1 cellular context compared by ENCODE assay signal in genomic region chr6:88248709-88249321, GRCh38.
TF ChIP-seq lines count a peak whose summit lies in the region.

No MANE protein-coding gene starts in this region.

TF ChIP-seq in K562, 482 proteins besides CTCF, POLR2A, EP300 and RAD21 (continued from another document and continues in another):
- 0 out of 2 replicates have a peak, but pooled peaks have one; percentile 27 for TF ChIP-seq JUND (IDR thresholded peaks at IDR 0.05; ENCODE audit: borderline replicate concordance, low read depth, low read length)
- TF ChIP-seq JUND (tag; IDR thresholded peaks at IDR 0.05; ENCODE audit: borderline replicate concordance, low read depth, low read length), result no peak
- TF ChIP-seq ZNF436 (CRISPR knock-in tag; IDR thresholded peaks at IDR 0.05), result no peak
- TF ChIP-seq, protein P1, sequence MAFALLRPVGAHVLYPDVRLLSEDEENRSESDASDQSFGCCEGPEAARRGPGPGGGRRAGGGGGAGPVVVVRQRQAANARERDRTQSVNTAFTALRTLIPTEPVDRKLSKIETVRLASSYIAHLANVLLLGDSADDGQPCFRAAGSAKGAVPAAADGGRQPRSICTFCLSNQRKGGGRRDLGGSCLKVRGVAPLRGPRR (CRISPR knock-in tag; IDR thresholded peaks at IDR 0.05), result no peak
- TF ChIP-seq, protein P2, sequence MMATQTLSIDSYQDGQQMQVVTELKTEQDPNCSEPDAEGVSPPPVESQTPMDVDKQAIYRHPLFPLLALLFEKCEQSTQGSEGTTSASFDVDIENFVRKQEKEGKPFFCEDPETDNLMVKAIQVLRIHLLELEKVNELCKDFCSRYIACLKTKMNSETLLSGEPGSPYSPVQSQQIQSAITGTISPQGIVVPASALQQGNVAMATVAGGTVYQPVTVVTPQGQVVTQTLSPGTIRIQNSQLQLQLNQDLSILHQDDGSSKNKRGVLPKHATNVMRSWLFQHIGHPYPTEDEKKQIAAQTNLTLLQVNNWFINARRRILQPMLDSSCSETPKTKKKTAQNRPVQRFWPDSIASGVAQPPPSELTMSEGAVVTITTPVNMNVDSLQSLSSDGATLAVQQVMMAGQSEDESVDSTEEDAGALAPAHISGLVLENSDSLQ (IDR thresholded peaks at IDR 0.05), result peak; percentile 86
- no peak for TF ChIP-seq KLF16 (IDR thresholded peaks at IDR 0.05)
- TF ChIP-seq ZNF764 (CRISPR knock-in tag; IDR thresholded peaks at IDR 0.05; ENCODE audit: low read depth), result no peak
- TF ChIP-seq, protein P3, sequence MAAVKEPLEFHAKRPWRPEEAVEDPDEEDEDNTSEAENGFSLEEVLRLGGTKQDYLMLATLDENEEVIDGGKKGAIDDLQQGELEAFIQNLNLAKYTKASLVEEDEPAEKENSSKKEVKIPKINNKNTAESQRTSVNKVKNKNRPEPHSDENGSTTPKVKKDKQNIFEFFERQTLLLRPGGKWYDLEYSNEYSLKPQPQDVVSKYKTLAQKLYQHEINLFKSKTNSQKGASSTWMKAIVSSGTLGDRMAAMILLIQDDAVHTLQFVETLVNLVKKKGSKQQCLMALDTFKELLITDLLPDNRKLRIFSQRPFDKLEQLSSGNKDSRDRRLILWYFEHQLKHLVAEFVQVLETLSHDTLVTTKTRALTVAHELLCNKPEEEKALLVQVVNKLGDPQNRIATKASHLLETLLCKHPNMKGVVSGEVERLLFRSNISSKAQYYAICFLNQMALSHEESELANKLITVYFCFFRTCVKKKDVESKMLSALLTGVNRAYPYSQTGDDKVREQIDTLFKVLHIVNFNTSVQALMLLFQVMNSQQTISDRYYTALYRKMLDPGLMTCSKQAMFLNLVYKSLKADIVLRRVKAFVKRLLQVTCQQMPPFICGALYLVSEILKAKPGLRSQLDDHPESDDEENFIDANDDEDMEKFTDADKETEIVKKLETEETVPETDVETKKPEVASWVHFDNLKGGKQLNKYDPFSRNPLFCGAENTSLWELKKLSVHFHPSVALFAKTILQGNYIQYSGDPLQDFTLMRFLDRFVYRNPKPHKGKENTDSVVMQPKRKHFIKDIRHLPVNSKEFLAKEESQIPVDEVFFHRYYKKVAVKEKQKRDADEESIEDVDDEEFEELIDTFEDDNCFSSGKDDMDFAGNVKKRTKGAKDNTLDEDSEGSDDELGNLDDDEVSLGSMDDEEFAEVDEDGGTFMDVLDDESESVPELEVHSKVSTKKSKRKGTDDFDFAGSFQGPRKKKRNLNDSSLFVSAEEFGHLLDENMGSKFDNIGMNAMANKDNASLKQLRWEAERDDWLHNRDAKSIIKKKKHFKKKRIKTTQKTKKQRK (IDR thresholded peaks at IDR 0.05; ENCODE audit: borderline replicate concordance, low read depth, low read length), result no peak
- no peak for TF ChIP-seq CBX2 (IDR thresholded peaks at IDR 0.05; ENCODE audit: insufficient read depth, low read length, poor library complexity, severe bottlenecking)
- TF ChIP-seq MAX (CRISPR knock-in tag; IDR thresholded peaks at IDR 0.05), result no peak
- TF ChIP-seq WHSC1 (IDR thresholded peaks at IDR 0.05; ENCODE audit: low read length), result no peak
- TF ChIP-seq RFX5 (IDR thresholded peaks at IDR 0.05; ENCODE audit: low read depth, low read length), result no peak
- no peak for TF ChIP-seq PTBP1 (IDR thresholded peaks at IDR 0.05; ENCODE audit: low read depth, low read length)
- TF ChIP-seq, protein P4, sequence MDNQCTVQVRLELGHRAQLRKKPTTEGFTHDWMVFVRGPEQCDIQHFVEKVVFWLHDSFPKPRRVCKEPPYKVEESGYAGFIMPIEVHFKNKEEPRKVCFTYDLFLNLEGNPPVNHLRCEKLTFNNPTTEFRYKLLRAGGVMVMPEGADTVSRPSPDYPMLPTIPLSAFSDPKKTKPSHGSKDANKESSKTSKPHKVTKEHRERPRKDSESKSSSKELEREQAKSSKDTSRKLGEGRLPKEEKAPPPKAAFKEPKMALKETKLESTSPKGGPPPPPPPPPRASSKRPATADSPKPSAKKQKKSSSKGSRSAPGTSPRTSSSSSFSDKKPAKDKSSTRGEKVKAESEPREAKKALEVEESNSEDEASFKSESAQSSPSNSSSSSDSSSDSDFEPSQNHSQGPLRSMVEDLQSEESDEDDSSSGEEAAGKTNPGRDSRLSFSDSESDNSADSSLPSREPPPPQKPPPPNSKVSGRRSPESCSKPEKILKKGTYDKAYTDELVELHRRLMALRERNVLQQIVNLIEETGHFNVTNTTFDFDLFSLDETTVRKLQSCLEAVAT (IDR thresholded peaks at IDR 0.05), result no peak
- TF ChIP-seq ZNF134 (CRISPR knock-in tag; conservative IDR thresholded peaks at IDR 0.05), result no peak
- peak in 1 of 2 experiments; percentile 48; a peak in 1 of 4 replicates for TF ChIP-seq RCOR1 (IDR thresholded peaks at IDR 0.05; ENCODE audit: borderline replicate concordance in 1 of 2, low read depth in 2 of 2, low read length in 2 of 2)
- TF ChIP-seq ARID1B (IDR thresholded peaks at IDR 0.05), result peak; percentile 47
- TF ChIP-seq NR4A1 (CRISPR knock-in tag; IDR thresholded peaks at IDR 0.05), result no peak
- TF ChIP-seq NR4A1 (tag; IDR thresholded peaks at IDR 0.05), result no peak
- TF ChIP-seq, protein P5, sequence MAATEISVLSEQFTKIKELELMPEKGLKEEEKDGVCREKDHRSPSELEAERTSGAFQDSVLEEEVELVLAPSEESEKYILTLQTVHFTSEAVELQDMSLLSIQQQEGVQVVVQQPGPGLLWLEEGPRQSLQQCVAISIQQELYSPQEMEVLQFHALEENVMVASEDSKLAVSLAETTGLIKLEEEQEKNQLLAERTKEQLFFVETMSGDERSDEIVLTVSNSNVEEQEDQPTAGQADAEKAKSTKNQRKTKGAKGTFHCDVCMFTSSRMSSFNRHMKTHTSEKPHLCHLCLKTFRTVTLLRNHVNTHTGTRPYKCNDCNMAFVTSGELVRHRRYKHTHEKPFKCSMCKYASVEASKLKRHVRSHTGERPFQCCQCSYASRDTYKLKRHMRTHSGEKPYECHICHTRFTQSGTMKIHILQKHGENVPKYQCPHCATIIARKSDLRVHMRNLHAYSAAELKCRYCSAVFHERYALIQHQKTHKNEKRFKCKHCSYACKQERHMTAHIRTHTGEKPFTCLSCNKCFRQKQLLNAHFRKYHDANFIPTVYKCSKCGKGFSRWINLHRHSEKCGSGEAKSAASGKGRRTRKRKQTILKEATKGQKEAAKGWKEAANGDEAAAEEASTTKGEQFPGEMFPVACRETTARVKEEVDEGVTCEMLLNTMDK (IDR thresholded peaks at IDR 0.05; ENCODE audit: borderline replicate concordance, insufficient read depth, low read depth, low read length, poor library complexity, severe bottlenecking), result no peak
- no peak for TF ChIP-seq NFE2 (IDR thresholded peaks at IDR 0.05; ENCODE audit: low read depth)
- TF ChIP-seq MAFG (tag; conservative IDR thresholded peaks at IDR 0.05), result peak; percentile 82
- TF ChIP-seq CBFA2T3 (IDR thresholded peaks at IDR 0.05), result peak; percentile 58
- no peak for TF ChIP-seq PURB (CRISPR knock-in tag; IDR thresholded peaks at IDR 0.05; ENCODE audit: low read depth)
- no peak for TF ChIP-seq MCM2 (IDR thresholded peaks at IDR 0.05; ENCODE audit: low read depth)
- no peak for TF ChIP-seq BDP1 (IDR thresholded peaks at IDR 0.05; ENCODE audit: insufficient read depth, insufficient read length)
- TF ChIP-seq ZNF586 (CRISPR knock-in tag; conservative IDR thresholded peaks at IDR 0.05), result no peak
- peak; percentile 52 for TF ChIP-seq TCF3 (CRISPR knock-in tag; IDR thresholded peaks at IDR 0.05)
- TF ChIP-seq ZNF551 (CRISPR knock-in tag; IDR thresholded peaks at IDR 0.05), result no peak
- no peak for TF ChIP-seq L3MBTL2 (IDR thresholded peaks at IDR 0.05)
- TF ChIP-seq NFIC (IDR thresholded peaks at IDR 0.05), result no peak
- TF ChIP-seq, protein P6, sequence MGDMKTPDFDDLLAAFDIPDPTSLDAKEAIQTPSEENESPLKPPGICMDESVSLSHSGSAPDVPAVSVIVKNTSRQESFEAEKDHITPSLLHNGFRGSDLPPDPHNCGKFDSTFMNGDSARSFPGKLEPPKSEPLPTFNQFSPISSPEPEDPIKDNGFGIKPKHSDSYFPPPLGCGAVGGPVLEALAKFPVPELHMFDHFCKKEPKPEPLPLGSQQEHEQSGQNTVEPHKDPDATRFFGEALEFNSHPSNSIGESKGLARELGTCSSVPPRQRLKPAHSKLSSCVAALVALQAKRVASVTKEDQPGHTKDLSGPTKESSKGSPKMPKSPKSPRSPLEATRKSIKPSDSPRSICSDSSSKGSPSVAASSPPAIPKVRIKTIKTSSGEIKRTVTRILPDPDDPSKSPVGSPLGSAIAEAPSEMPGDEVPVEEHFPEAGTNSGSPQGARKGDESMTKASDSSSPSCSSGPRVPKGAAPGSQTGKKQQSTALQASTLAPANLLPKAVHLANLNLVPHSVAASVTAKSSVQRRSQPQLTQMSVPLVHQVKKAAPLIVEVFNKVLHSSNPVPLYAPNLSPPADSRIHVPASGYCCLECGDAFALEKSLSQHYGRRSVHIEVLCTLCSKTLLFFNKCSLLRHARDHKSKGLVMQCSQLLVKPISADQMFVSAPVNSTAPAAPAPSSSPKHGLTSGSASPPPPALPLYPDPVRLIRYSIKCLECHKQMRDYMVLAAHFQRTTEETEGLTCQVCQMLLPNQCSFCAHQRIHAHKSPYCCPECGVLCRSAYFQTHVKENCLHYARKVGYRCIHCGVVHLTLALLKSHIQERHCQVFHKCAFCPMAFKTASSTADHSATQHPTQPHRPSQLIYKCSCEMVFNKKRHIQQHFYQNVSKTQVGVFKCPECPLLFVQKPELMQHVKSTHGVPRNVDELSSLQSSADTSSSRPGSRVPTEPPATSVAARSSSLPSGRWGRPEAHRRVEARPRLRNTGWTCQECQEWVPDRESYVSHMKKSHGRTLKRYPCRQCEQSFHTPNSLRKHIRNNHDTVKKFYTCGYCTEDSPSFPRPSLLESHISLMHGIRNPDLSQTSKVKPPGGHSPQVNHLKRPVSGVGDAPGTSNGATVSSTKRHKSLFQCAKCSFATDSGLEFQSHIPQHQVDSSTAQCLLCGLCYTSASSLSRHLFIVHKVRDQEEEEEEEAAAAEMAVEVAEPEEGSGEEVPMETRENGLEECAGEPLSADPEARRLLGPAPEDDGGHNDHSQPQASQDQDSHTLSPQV (IDR thresholded peaks at IDR 0.05), result no peak
- TF ChIP-seq, protein P7, sequence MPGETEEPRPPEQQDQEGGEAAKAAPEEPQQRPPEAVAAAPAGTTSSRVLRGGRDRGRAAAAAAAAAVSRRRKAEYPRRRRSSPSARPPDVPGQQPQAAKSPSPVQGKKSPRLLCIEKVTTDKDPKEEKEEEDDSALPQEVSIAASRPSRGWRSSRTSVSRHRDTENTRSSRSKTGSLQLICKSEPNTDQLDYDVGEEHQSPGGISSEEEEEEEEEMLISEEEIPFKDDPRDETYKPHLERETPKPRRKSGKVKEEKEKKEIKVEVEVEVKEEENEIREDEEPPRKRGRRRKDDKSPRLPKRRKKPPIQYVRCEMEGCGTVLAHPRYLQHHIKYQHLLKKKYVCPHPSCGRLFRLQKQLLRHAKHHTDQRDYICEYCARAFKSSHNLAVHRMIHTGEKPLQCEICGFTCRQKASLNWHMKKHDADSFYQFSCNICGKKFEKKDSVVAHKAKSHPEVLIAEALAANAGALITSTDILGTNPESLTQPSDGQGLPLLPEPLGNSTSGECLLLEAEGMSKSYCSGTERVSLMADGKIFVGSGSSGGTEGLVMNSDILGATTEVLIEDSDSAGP (CRISPR knock-in tag; IDR thresholded peaks at IDR 0.05), result no peak
- no peak for TF ChIP-seq SAFB (IDR thresholded peaks at IDR 0.05; ENCODE audit: borderline replicate concordance, low read depth, low read length)
- peak; percentile 68; the same call in 1 of the 2 replicates for TF ChIP-seq MAFK (IDR thresholded peaks at IDR 0.05; ENCODE audit: low read length)
- no peak for TF ChIP-seq MCM7 (IDR thresholded peaks at IDR 0.05)
- no peak for TF ChIP-seq NCOA6 (IDR thresholded peaks at IDR 0.05)
- TF ChIP-seq ZSCAN32 (CRISPR knock-in tag; IDR thresholded peaks at IDR 0.05), result no peak
- TF ChIP-seq C11orf30 (IDR thresholded peaks at IDR 0.05; ENCODE audit: low read depth), result peak; percentile 73
- no peak for TF ChIP-seq MED1 (CRISPR knock-in tag; IDR thresholded peaks at IDR 0.05; ENCODE audit: borderline replicate concordance)
- TF ChIP-seq ZNF24 (IDR thresholded peaks at IDR 0.05), result no peak
- no peak for TF ChIP-seq RBM14 (IDR thresholded peaks at IDR 0.05; ENCODE audit: borderline replicate concordance, insufficient read depth, low read depth, low read length)
- no peak for TF ChIP-seq TAF1 (IDR thresholded peaks at IDR 0.05; ENCODE audit: control insufficient read depth, extremely low read depth, insufficient read depth, low read length, severe bottlenecking)
- TF ChIP-seq ASH1L (IDR thresholded peaks at IDR 0.05; ENCODE audit: borderline replicate concordance, low read depth, partially characterized antibody), result no peak
- 0 out of 2 replicates have a peak, but pooled peaks have one; percentile 15 for TF ChIP-seq NCOR1 (IDR thresholded peaks at IDR 0.05)
- TF ChIP-seq ZNF77 (CRISPR knock-in tag; IDR thresholded peaks at IDR 0.05), result no peak
- TF ChIP-seq, protein P8, sequence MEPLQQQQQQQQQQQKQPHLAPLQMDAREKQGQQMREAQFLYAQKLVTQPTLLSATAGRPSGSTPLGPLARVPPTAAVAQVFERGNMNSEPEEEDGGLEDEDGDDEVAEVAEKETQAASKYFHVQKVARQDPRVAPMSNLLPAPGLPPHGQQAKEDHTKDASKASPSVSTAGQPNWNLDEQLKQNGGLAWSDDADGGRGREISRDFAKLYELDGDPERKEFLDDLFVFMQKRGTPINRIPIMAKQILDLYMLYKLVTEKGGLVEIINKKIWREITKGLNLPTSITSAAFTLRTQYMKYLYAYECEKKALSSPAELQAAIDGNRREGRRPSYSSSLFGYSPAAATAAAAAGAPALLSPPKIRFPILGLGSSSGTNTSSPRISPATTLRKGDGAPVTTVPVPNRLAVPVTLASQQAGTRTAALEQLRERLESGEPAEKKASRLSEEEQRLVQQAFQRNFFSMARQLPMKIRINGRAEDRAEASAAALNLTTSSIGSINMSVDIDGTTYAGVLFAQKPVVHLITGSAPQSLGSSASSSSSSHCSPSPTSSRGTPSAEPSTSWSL (CRISPR knock-in tag; IDR thresholded peaks at IDR 0.05; ENCODE audit: borderline replicate concordance), result no peak
- TF ChIP-seq CBFA2T2 (conservative IDR thresholded peaks at IDR 0.05), result peak; percentile 44
